In the genomic region with DNA sequence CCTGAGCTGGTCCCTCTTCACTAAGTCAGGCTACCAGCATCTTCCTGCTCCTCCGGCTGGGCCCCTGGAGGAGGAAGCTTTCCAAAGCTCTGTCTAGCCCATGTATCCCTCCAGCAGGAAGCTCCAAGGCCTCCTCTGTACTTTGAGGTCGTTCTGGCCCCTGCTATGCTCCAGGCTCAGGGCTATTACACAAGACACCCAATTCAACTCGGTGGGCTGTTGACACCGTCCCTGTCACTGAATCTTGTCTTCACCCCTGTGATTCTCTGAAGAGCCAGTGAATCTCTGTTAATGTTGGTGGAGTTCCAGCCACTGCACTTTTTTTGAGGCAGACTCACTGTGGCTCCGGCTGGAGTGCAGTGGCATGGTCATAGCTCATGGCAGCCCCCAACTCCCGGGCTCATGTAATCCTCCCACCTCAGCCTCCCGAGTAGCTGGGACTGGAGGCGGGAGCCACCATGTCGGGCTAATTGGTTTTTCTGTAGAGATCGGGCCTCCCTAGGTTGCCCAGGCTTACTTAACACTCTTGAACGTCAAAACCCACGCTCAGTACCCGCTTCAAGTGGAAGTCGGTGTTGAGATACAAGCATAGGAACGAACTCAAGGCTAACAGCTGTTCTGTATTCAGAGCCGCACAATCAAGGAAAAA, we compare ENCODE assay signal across 8 cellular contexts. TPM values are rescaled to one million over a fixed set of nuclear protein-coding genes. Genes with fewer than 3 reads are reported as not detected.
DNase-seq lines count a peak whose midpoint lies in the region; ATAC-seq, FAIRE-seq and TF ChIP-seq lines count a peak whose summit lies in the region.

No MANE protein-coding gene starts in this region.

- peaks cover 0 to 11% (median 0%) of the 10 kb centered on the region in 11 experiments; a peak in 4 of 22 replicates for H3K9me3 ChIP-seq in BLaER1 treated with 17β-estradiol and CSF1 and Interleukin-3, amounts not matched to agents 10 nM and 100 nM (replicated peaks in 1 of 11)
- H3K9me3 ChIP-seq in mucosa of rectum (ENCODE audit: control insufficient read depth in 2 of 2, low read length in 2 of 2) = no peaks in the 10 kb centered on the region

- peaks cover 61 to 85% (median 68%) of the 10 kb centered on the region in 10 experiments for H3K4me1 ChIP-seq in BLaER1 treated with 17β-estradiol and CSF1 and Interleukin-3, amounts not matched to agents 10 nM and 100 nM
- peaks cover 16 to 23% of the 10 kb centered on the region in 2 donors for H3K4me1 ChIP-seq in mucosa of rectum (ENCODE audit: control insufficient read depth in 2 of 2, insufficient read depth in 2 of 2, low read length in 2 of 2)

- peaks cover 23% of the 10 kb centered on the region for H3K27me3 Mint-ChIP-seq in brain

- H3K27ac Mint-ChIP-seq in brain = peak overlapping the region; percentile 66 to 97 (median 90)

- H3K4me3 Mint-ChIP-seq in brain = peak overlapping the region; percentile 86 to 95 (median 90)

- no peak for TF ChIP-seq CTCF in brain (conservative IDR thresholded peaks at IDR 0.05)

- H3K4me3 ChIP-seq in BLaER1 treated with 17β-estradiol and CSF1 and Interleukin-3, amounts not matched to agents 10 nM and 100 nM = peak overlapping the region; percentile 62 to 88 (median 78)
- H3K4me3 ChIP-seq in mucosa of rectum (ENCODE audit: low read length in 2 of 2) = peak overlapping the region; percentile 79 to 86

- H3K9me3 Mint-ChIP-seq in brain = no peaks in the 10 kb centered on the region

- peaks cover under 1 to 33% (median 12%) of the 10 kb centered on the region in 11 experiments; a peak in 12 of 22 replicates for H4K20me1 ChIP-seq in BLaER1 treated with 17β-estradiol and CSF1 and Interleukin-3, amounts not matched to agents 10 nM and 100 nM

- H3K36me3 Mint-ChIP-seq in brain = peaks cover 3% of the 10 kb centered on the region

- ATAC-seq in GM18520 (IDR thresholded peaks at IDR 0.05; ENCODE audit: unreplicated experiment) = no peak

- DNase-seq in HS-5 (ENCODE audit: low read depth) (peak; percentile 19), frontal cortex (ENCODE audit: low spot score in 2 of 2) (no peak)
- no peak for DNase-seq in NK-92 treated with Interleukin-12 subunit alpha and Interleukin-12 subunit beta, amount 100 ng/mL, for 24 hours (lab: John Stamatoyannopoulos, UW)
- DNase-seq in stimulated activated naive CD4-positive, alpha-beta T cell treated with Interleukin-2 at 50 U/mL for 16 hours (lab: John Stamatoyannopoulos, UW) = no peak

- H3K27me3 ChIP-seq in BLaER1 treated with 17β-estradiol and CSF1 and Interleukin-3, amounts not matched to agents 10 nM and 100 nM = no peaks in the 10 kb centered on the region
- no peaks in the 10 kb centered on the region for H3K27me3 ChIP-seq in mucosa of rectum (ENCODE audit: control insufficient read depth in 2 of 2, insufficient read depth in 2 of 2, low read length in 2 of 2)

- FAIRE-seq in frontal cortex (lab: Jason Lieb, UNC) = no peak

- H3K36me3 ChIP-seq in BLaER1 treated with 17β-estradiol and CSF1 and Interleukin-3, amounts not matched to agents 10 nM and 100 nM = peaks cover 8 to 22% (median 18%) of the 10 kb centered on the region in 11 experiments; a peak in 17 of 22 replicates
- peaks cover 5 to 6% of the 10 kb centered on the region in 2 donors for H3K36me3 ChIP-seq in mucosa of rectum (ENCODE audit: control insufficient read depth in 2 of 2, insufficient read depth in 2 of 2, low read length in 2 of 2)

- H3K4me1 Mint-ChIP-seq in brain = peaks cover 32% of the 10 kb centered on the region

- peak overlapping the region; percentile 74 to 93 (median 85) for H3K9ac ChIP-seq in BLaER1 treated with 17β-estradiol and CSF1 and Interleukin-3, amounts not matched to agents 10 nM and 100 nM
- H3K9ac ChIP-seq in mucosa of rectum (ENCODE audit: low read depth in 1 of 2, low read length in 2 of 2) = peak overlapping the region; percentile 79 to 80

- H3K27ac ChIP-seq in BLaER1 treated with 17β-estradiol and CSF1 and Interleukin-3, amounts not matched to agents 10 nM and 100 nM = peak overlapping the region; percentile 43 to 94 (median 85); a peak in 20 of 22 replicates
- H3K27ac ChIP-seq in mucosa of rectum (ENCODE audit: low read depth in 2 of 2, low read length in 2 of 2) = peak overlapping the region; percentile 82 to 92

- H3K4me2 ChIP-seq in BLaER1 treated with 17β-estradiol and CSF1 and Interleukin-3, amounts not matched to agents 10 nM and 100 nM = peak overlapping the region; percentile 95 to 100 (median 97)

RNA-seq across cellular contexts. Expression of gene REX1BD, which starts 0.5 kb away (rescaled TPM):
- 32.9 TPM for polyA plus RNA-seq in brain (ENCODE audit: insufficient read depth, low read depth, low replicate concordance)
- total RNA-seq in frontal cortex = 17.1 TPM

RNA-seq across cellular contexts. Expression of gene UBA52, which starts 16.4 kb away (rescaled TPM):
- 1,684 TPM for polyA plus RNA-seq in brain (ENCODE audit: insufficient read depth, low read depth, low replicate concordance)
- 742 TPM for total RNA-seq in frontal cortex

RNA-seq across cellular contexts. Expression of gene CRLF1, which starts 18.5 kb away (rescaled TPM):
- 22.2 TPM for polyA plus RNA-seq in brain (ENCODE audit: insufficient read depth, low read depth, low replicate concordance)
- total RNA-seq in frontal cortex = 2.4 TPM

RNA-seq across cellular contexts. Expression of gene TMEM59L, which starts 24.6 kb away (rescaled TPM):
- 124 TPM for polyA plus RNA-seq in brain (ENCODE audit: insufficient read depth, low read depth, low replicate concordance)
- total RNA-seq in frontal cortex = 34.2 TPM

RNA-seq across cellular contexts. Expression of gene KXD1, which starts 30.4 kb away (rescaled TPM):
- polyA plus RNA-seq in brain (ENCODE audit: insufficient read depth, low read depth, low replicate concordance) = 93.5 TPM
- total RNA-seq in frontal cortex = 14.7 TPM
